Comparison of ENCODE assay signal across 1 cellular context in genomic region chr17:7873051-7873450, GRCh38.
TF ChIP-seq lines count a peak whose summit lies in the region.

No MANE protein-coding gene starts in this region.

TF ChIP-seq in IMR-90, 13 proteins besides CTCF, POLR2A, EP300 and RAD21:
- no peak for TF ChIP-seq ELK1 (IDR thresholded peaks at IDR 0.05; ENCODE audit: borderline replicate concordance, low read depth, low read length)
- no peak for TF ChIP-seq MAZ (IDR thresholded peaks at IDR 0.05; ENCODE audit: borderline replicate concordance, low read depth, low read length)
- no peak for TF ChIP-seq CHD1 (IDR thresholded peaks at IDR 0.05; ENCODE audit: low read depth, low read length)
- no peak for TF ChIP-seq FOS (IDR thresholded peaks at IDR 0.05; ENCODE audit: low read depth, low read length)
- TF ChIP-seq RCOR1 (IDR thresholded peaks at IDR 0.05; ENCODE audit: insufficient replicate concordance, low read length) = no peak
- TF ChIP-seq SMC3 (IDR thresholded peaks at IDR 0.05; ENCODE audit: low read depth, low read length) = no peak
- TF ChIP-seq RFX5 (IDR thresholded peaks at IDR 0.05; ENCODE audit: low read depth, low read length) = no peak
- TF ChIP-seq MAFK (IDR thresholded peaks at IDR 0.05; ENCODE audit: low read depth, low read length) = no peak
- no peak for TF ChIP-seq NFE2L2 (IDR thresholded peaks at IDR 0.05; ENCODE audit: low read depth, low read length)
- TF ChIP-seq MXI1 (IDR thresholded peaks at IDR 0.05; ENCODE audit: borderline replicate concordance, low read depth, low read length) = no peak
- TF ChIP-seq, protein P1, sequence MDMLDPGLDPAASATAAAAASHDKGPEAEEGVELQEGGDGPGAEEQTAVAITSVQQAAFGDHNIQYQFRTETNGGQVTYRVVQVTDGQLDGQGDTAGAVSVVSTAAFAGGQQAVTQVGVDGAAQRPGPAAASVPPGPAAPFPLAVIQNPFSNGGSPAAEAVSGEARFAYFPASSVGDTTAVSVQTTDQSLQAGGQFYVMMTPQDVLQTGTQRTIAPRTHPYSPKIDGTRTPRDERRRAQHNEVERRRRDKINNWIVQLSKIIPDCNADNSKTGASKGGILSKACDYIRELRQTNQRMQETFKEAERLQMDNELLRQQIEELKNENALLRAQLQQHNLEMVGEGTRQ (IDR thresholded peaks at IDR 0.05; ENCODE audit: low read depth, low read length) = no peak
- TF ChIP-seq CEBPB (IDR thresholded peaks at IDR 0.05; ENCODE audit: low read depth, low read length) = no peak
- no peak for TF ChIP-seq BHLHE40 (IDR thresholded peaks at IDR 0.05; ENCODE audit: low read depth, low read length)
TF ChIP-seq in IMR-90: peak in this region for 0.
